In genomic region chr11:61453702-61454101, GRCh38 we compare ENCODE assay signal across 24 cellular contexts. TPM values are rescaled to one million over a fixed set of nuclear protein-coding genes. Genes with fewer than 3 reads are reported as not detected.
"Had no signal": no experiment of that assay in that cellular context is flagged by ENCODE, and none has a peak within 500 bp of the region (broad histone marks: within the 10 kb centered on the region; RNA-seq: fewer than 3 reads in every experiment).

No MANE protein-coding gene starts in this region.

- H3K27ac ChIP-seq: epithelial cell of prostate, ovary, right lobe of liver, thyroid gland, upper lobe of right lung had no signal

- H3K4me1 Mint-ChIP-seq: activated B cell treated with CpG ODN at 0.5 μM for 24 hours; activated CD8-positive, alpha-beta memory T cell treated with anti-CD3 and anti-CD28 coated beads, Interleukin-2, amount 10 ng/mL, durations not matched to agents 7 days and 5 days had no signal

- H3K27ac Mint-ChIP-seq: activated B cell treated with CpG ODN at 0.5 μM for 24 hours; activated CD4-positive, alpha-beta memory T cell treated with anti-CD3 and anti-CD28 coated beads for 36 hours; activated CD4-positive, alpha-beta T cell treated with anti-CD3 and anti-CD28 coated beads for 36 hours; activated CD8-positive, alpha-beta memory T cell treated with anti-CD3 and anti-CD28 coated beads, Interleukin-2, amount 10 ng/mL, durations not matched to agents 7 days and 5 days; activated naive CD8-positive, alpha-beta T cell; natural killer cell treated with Interleukin-12 subunit alpha and Interleukin-12 subunit beta and Interleukin-15 and Interleukin-18, amount 100 ng/mL, for 72 hours had no signal

- H3K9me3 Mint-ChIP-seq: activated B cell treated with CpG ODN at 0.5 μM for 24 hours; activated CD4-positive, alpha-beta memory T cell treated with anti-CD3 and anti-CD28 coated beads for 36 hours; natural killer cell treated with Interleukin-12 subunit alpha and Interleukin-12 subunit beta and Interleukin-15 and Interleukin-18, amount 100 ng/mL, for 72 hours had no signal

- DNase-seq: activated B cell treated with CpG ODN at 0.5 μM for 24 hours; activated CD4-positive, alpha-beta memory T cell treated with anti-CD3 and anti-CD28 coated beads for 36 hours; activated CD4-positive, alpha-beta T cell treated with anti-CD3 and anti-CD28 coated beads for 36 hours; activated CD8-positive, alpha-beta memory T cell treated with anti-CD3 and anti-CD28 coated beads, Interleukin-2, amount 10 ng/mL, durations not matched to agents 7 days and 5 days; activated gamma-delta T cell; activated T-cell treated with anti-CD3 and anti-CD28 coated beads for 4 hours; amniotic stem cell; ovary; right lobe of liver; stimulated activated CD4-positive, alpha-beta T cell treated with anti-CD3 and anti-CD28 coated beads, Interleukin-4, amount 100 ng/mL, for 1 hour; stimulated activated naive CD8-positive, alpha-beta T cell treated with anti-CD3 and anti-CD28 coated beads, Interleukin-15, Interleukin-2, amounts not matched to agents 100 U/mL and 50 U/mL, for 24 hours; substantia nigra; T1000; thyroid gland; upper lobe of right lung had no signal

- H3K4me1 ChIP-seq: right lobe of liver, thyroid gland, upper lobe of right lung had no signal

- H3K27me3 Mint-ChIP-seq: activated B cell treated with CpG ODN at 0.5 μM for 24 hours; activated CD4-positive, alpha-beta memory T cell treated with anti-CD3 and anti-CD28 coated beads for 36 hours; activated CD4-positive, alpha-beta T cell treated with anti-CD3 and anti-CD28 coated beads for 36 hours; activated CD8-positive, alpha-beta memory T cell treated with anti-CD3 and anti-CD28 coated beads, Interleukin-2, amount 10 ng/mL, durations not matched to agents 7 days and 5 days; activated naive CD8-positive, alpha-beta T cell; natural killer cell treated with Interleukin-12 subunit alpha and Interleukin-12 subunit beta and Interleukin-15 and Interleukin-18, amount 100 ng/mL, for 72 hours had no signal

- H3K27me3 ChIP-seq: ovary, right lobe of liver, thyroid gland, upper lobe of right lung had no signal

- H3K36me3 ChIP-seq: ovary had no signal

- H3K4me3 ChIP-seq: lung, ovary, right lobe of liver, thyroid gland, upper lobe of right lung had no signal

- H3K9me3 ChIP-seq: ovary, right lobe of liver, thyroid gland, upper lobe of right lung had no signal

- ATAC-seq: activated CD4-positive, alpha-beta T cell treated with anti-CD3 and anti-CD28 coated beads for 36 hours; activated CD8-positive, alpha-beta memory T cell treated with anti-CD3 and anti-CD28 coated beads, Interleukin-2, amount 10 ng/mL, durations not matched to agents 7 days and 5 days; stimulated activated naive CD8-positive, alpha-beta T cell treated with anti-CD3 and anti-CD28 coated beads, Interleukin-15, Interleukin-2, amounts not matched to agents 100 U/mL and 50 U/mL, for 24 hours; upper lobe of right lung had no signal

- H3K4me3 Mint-ChIP-seq: activated B cell treated with CpG ODN at 0.5 μM for 24 hours; activated CD4-positive, alpha-beta memory T cell treated with anti-CD3 and anti-CD28 coated beads for 36 hours; activated CD4-positive, alpha-beta T cell treated with anti-CD3 and anti-CD28 coated beads for 36 hours; activated CD8-positive, alpha-beta memory T cell treated with anti-CD3 and anti-CD28 coated beads, Interleukin-2, amount 10 ng/mL, durations not matched to agents 7 days and 5 days; activated naive CD8-positive, alpha-beta T cell; natural killer cell treated with Interleukin-12 subunit alpha and Interleukin-12 subunit beta and Interleukin-15 and Interleukin-18, amount 100 ng/mL, for 72 hours had no signal

RNA-seq across cellular contexts. Expression of gene LRRC10B, which starts 54.8 kb away (rescaled TPM):
- total RNA-seq: activated B cell treated with CpG ODN at 0.5 μM for 24 hours; activated CD4-positive, alpha-beta memory T cell treated with anti-CD3 and anti-CD28 coated beads for 36 hours; activated CD4-positive, alpha-beta T cell treated with anti-CD3 and anti-CD28 coated beads for 36 hours; bronchial epithelial cell; fibroblast of villous mesenchyme; natural killer cell treated with Interleukin-12 subunit alpha and Interleukin-12 subunit beta and Interleukin-15 and Interleukin-18, amount 100 ng/mL, for 72 hours; pulmonary artery endothelial cell; right lobe of liver; SK-MEL-5; T-helper 1 cell treated with Interleukin-12 subunit alpha and Interleukin-12 subunit beta and Interleukin-4 antibody, amounts not matched to agents 30 ng/mL and 1 ng/mL, for 36 hours had no signal
